18 cellular contexts compared by ENCODE assay signal in the genomic region with DNA sequence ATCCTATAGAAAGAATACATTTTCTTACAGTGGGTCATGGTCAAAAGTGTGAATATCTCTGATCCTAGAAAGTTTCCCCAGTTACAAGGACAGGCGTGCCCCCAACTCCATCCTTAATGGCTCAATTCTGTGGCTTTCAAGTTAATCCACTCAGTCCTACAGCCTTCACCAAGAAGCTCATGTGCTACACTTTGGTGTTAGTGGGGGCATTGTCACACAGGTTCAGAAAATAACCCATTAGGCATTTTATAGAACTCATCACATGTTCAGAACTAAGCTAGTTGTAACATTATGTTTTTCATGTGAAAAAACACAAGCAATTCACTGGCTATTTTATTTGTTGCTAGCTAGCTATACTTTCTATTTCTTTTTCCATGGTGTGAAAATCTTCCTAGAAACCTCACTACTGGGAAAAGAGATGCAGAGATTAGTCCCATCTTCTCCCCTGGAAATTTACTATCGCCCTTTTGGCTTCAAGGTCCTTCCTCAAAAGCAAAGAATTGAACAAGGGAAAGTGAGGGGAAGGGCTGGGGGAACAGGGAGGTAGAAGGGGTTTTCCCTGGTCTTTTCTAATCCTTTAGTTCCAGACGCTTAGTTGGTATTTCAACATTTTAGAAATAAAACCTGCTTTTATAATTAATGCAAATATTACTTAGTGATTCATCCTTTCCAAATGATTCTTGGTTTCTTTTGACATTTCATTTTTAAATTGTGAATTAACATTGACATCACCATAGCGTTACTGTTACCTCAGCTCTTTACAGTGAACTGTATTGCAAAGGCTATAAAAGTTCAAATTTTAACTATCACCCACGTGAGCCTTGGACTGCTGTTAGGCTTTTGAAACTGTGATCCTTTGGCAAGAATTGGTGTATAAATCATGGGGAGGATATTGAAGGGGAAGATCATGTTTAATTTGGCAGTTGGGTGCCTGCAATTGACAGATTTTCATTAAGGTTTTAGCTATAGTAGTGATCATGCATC. TPM values are rescaled to one million over a fixed set of nuclear protein-coding genes. Genes with fewer than 3 reads are reported as not detected.
DNase-seq lines count a peak whose midpoint lies in the region; ATAC-seq, FAIRE-seq and TF ChIP-seq lines count a peak whose summit lies in the region.
"Had no signal": no experiment of that assay in that cellular context is flagged by ENCODE, and none has a peak within 500 bp of the region (broad histone marks: within the 10 kb centered on the region; RNA-seq: fewer than 3 reads in every experiment).

No MANE protein-coding gene starts in this region.

- DNase-seq in activated CD4-positive, alpha-beta T cell treated with anti-CD3 and anti-CD28 coated beads for 36 hours: no peak
- DNase-seq in activated CD4-positive, alpha-beta T cell treated with anti-CD3 and anti-CD28 coated beads, Interleukin-2, amount 50 U/mL, for 4 hours: no peak
- DNase-seq in effector memory CD8-positive, alpha-beta T cell: no peak
- no peak for DNase-seq in smooth muscle cell (lab: John Stamatoyannopoulos, UW; ENCODE audit: unreplicated experiment)
- no peak for DNase-seq in HPDE6-E6E7 (ENCODE audit: extremely low spot score)
- no peak for DNase-seq in activated CD8-positive, alpha-beta memory T cell treated with anti-CD3 and anti-CD28 coated beads, Interleukin-2, amount 50 U/mL, for 4 hours
- DNase-seq in kidney: no peak
- DNase-seq: DMS79 treated with DMSO at 0.1 percent for 48 hours, HCEC 1CT, left ventricle myocardium superior, NCI-H1092 treated with DMSO at 0.1 percent for 48 hours, NCI-H2107, posterior cingulate gyrus, tibial artery had no signal

- POLR2A ChIA-PET in activated CD4-positive, alpha-beta T cell treated with anti-CD3 and anti-CD28 coated beads for 36 hours (lab: Charles Lee): no interaction called here

- H3K4me3 ChIP-seq in Loucy (ENCODE audit: low read length, poor library complexity, severe bottlenecking): no peak overlapping the region
- H3K4me3 ChIP-seq in smooth muscle cell: no peak overlapping the region
- no peak overlapping the region for H3K4me3 ChIP-seq in kidney (ENCODE audit: low read length in 2 of 2)
- H3K4me3 ChIP-seq: tibial artery had no signal

- CTCF ChIA-PET in activated CD4-positive, alpha-beta T cell treated with anti-CD3 and anti-CD28 coated beads for 36 hours (lab: Charles Lee): interaction anchor here (0.7 to 1.2 kb wide), 4 partner anchors 9 to 106 kb away, joined by 3 to 4 read pairs (median 4); no protein-coding TSS in a partner anchor

- peaks cover 89% of the 10 kb centered on the region for H3K4me1 Mint-ChIP-seq in activated CD4-positive, alpha-beta T cell treated with anti-CD3 and anti-CD28 coated beads for 36 hours
- peaks cover 50 to 67% of the 10 kb centered on the region in 2 donors for H3K4me1 Mint-ChIP-seq in effector memory CD8-positive, alpha-beta T cell (ENCODE audit: low read depth in 2 of 2)

- peaks cover 79% of the 10 kb centered on the region for H3K79me2 ChIP-seq in Loucy (ENCODE audit: insufficient read depth, low read length)
- peaks cover 94% of the 10 kb centered on the region for H3K79me2 ChIP-seq in smooth muscle cell (ENCODE audit: low read depth)

- H3K9ac ChIP-seq in Loucy (ENCODE audit: low read depth, low read length, poor library complexity, severe bottlenecking) (peak overlapping the region; percentile 27), smooth muscle cell (ENCODE audit: low read depth) (no peak overlapping the region), kidney (ENCODE audit: low read length in 2 of 2) (no peak overlapping the region)

- H2AFZ ChIP-seq in Loucy (ENCODE audit: low read length) (no peak overlapping the region), smooth muscle cell (ENCODE audit: low read depth) (no peak overlapping the region)

- peak; percentile 59 for ATAC-seq in activated CD4-positive, alpha-beta T cell treated with anti-CD3 and anti-CD28 coated beads for 36 hours
- no peak for ATAC-seq in effector memory CD8-positive, alpha-beta T cell (replicated peaks)
- ATAC-seq: left ventricle myocardium superior, SK-N-SH treated with all-trans-retinoic acid at 6 μM for 48 hours had no signal

- H3K9me3 Mint-ChIP-seq in activated CD4-positive, alpha-beta T cell treated with anti-CD3 and anti-CD28 coated beads for 36 hours (ENCODE audit: low read depth): no peaks in the 10 kb centered on the region
- peaks cover 0 to 3% of the 10 kb centered on the region in 2 donors for H3K9me3 Mint-ChIP-seq in effector memory CD8-positive, alpha-beta T cell

- H3K4me1 ChIP-seq in Loucy (ENCODE audit: insufficient read depth, low read length, poor library complexity, severe bottlenecking) (peaks cover 41% of the 10 kb centered on the region), smooth muscle cell (ENCODE audit: low read depth) (no peaks in the 10 kb centered on the region), kidney (ENCODE audit: control insufficient read depth in 1 of 2, insufficient read depth in 1 of 2, low read depth in 1 of 2, low read length in 2 of 2) (no peaks in the 10 kb centered on the region)

- H3K36me3 ChIP-seq in Loucy (ENCODE audit: insufficient read depth, low read length) (peaks cover 3% of the 10 kb centered on the region; the same call in 1 of the 2 replicates), smooth muscle cell (ENCODE audit: low read depth) (no peaks in the 10 kb centered on the region), kidney (ENCODE audit: control insufficient read depth in 1 of 2, insufficient read depth in 2 of 2, low read length in 2 of 2) (no peaks in the 10 kb centered on the region)
- H3K36me3 ChIP-seq: tibial artery had no signal

- H3K4me3 Mint-ChIP-seq in activated CD4-positive, alpha-beta T cell treated with anti-CD3 and anti-CD28 coated beads for 36 hours: peak overlapping the region; percentile 16
- peak overlapping the region in 1 of 2 donors; percentile 20 for H3K4me3 Mint-ChIP-seq in effector memory CD8-positive, alpha-beta T cell

- no peaks in the 10 kb centered on the region for H3F3A ChIP-seq in Loucy (ENCODE audit: low read depth)
- H3F3A ChIP-seq in smooth muscle cell (ENCODE audit: low read depth): no peaks in the 10 kb centered on the region

- peaks cover 40% of the 10 kb centered on the region for H3K36me3 Mint-ChIP-seq in activated CD4-positive, alpha-beta T cell treated with anti-CD3 and anti-CD28 coated beads for 36 hours (ENCODE audit: low read depth)
- peaks cover 40% of the 10 kb centered on the region for H3K36me3 Mint-ChIP-seq in effector memory CD8-positive, alpha-beta T cell (ENCODE audit: insufficient read depth)

- H3K9me3 ChIP-seq in Loucy (ENCODE audit: insufficient read depth, low read depth, low read length) (no peaks in the 10 kb centered on the region), smooth muscle cell (replicated peaks; ENCODE audit: low read depth) (no peaks in the 10 kb centered on the region), kidney (ENCODE audit: control insufficient read depth in 1 of 2, low read length in 2 of 2) (no peaks in the 10 kb centered on the region)
- H3K9me3 ChIP-seq: tibial artery had no signal

- H3K27me3 ChIP-seq in Loucy (ENCODE audit: insufficient read depth, low read length, poor library complexity, severe bottlenecking): no peaks in the 10 kb centered on the region
- no peaks in the 10 kb centered on the region for H3K27me3 ChIP-seq in smooth muscle cell (ENCODE audit: low read depth)
- H3K27me3 ChIP-seq: tibial artery had no signal

- H3K4me2 ChIP-seq in Loucy (ENCODE audit: low read depth, low read length, poor library complexity, severe bottlenecking): no peak overlapping the region
- peak overlapping the region; percentile 9 for H3K4me2 ChIP-seq in smooth muscle cell

- H4K20me1 ChIP-seq in Loucy (ENCODE audit: insufficient read depth, low read length, poor library complexity, severe bottlenecking): peaks cover 6% of the 10 kb centered on the region
- peaks cover 82% of the 10 kb centered on the region for H4K20me1 ChIP-seq in smooth muscle cell (ENCODE audit: low read depth)

- H3K27ac Mint-ChIP-seq in activated CD4-positive, alpha-beta T cell treated with anti-CD3 and anti-CD28 coated beads for 36 hours: peak overlapping the region; percentile 83
- peak overlapping the region; percentile 66 to 80 for H3K27ac Mint-ChIP-seq in effector memory CD8-positive, alpha-beta T cell

- no peak for FAIRE-seq in kidney (lab: Jason Lieb, UNC)

- no peaks in the 10 kb centered on the region for H3K9me2 ChIP-seq in Loucy (replicated peaks; ENCODE audit: low read depth, low read length)

- intact Hi-C loops in activated CD4-positive, alpha-beta T cell treated with anti-CD3 and anti-CD28 coated beads for 36 hours (cut with DNase I, micrococcal nuclease): loop anchor here (1.0 to 5.0 kb wide), 3 partner anchors 13 to 347 kb away; a partner anchor contains a TSS
- intact Hi-C loops in kidney (cut with DNase I): no loop called here

- H3K27ac ChIP-seq in smooth muscle cell (ENCODE audit: low read depth) (no peak overlapping the region), kidney (ENCODE audit: low read depth in 2 of 2, low read length in 2 of 2) (no peak overlapping the region)
- H3K27ac ChIP-seq: C4-2B, HL-60, tibial artery had no signal

- no peak for TF ChIP-seq CTCF in Loucy (conservative IDR thresholded peaks at IDR 0.05; ENCODE audit: low read length)
- TF ChIP-seq CTCF in smooth muscle cell (IDR thresholded peaks at IDR 0.05; ENCODE audit: borderline replicate concordance, insufficient read depth, poor library complexity, severe bottlenecking): no peak
- no peak for TF ChIP-seq CTCF in kidney (IDR thresholded peaks at IDR 0.05; ENCODE audit: borderline replicate concordance, extremely low read depth, insufficient read depth)

- 73% methylated on average over 5 of the region's 5 CpGs for WGBS in smooth muscle cell (ENCODE audit: low lambda C conversion rate)

- H3K27me3 Mint-ChIP-seq in activated CD4-positive, alpha-beta T cell treated with anti-CD3 and anti-CD28 coated beads for 36 hours: no peaks in the 10 kb centered on the region
- no peaks in the 10 kb centered on the region for H3K27me3 Mint-ChIP-seq in effector memory CD8-positive, alpha-beta T cell

RNA-seq across cellular contexts. Expression of a gene that starts 20.7 kb away (rescaled TPM):
- 100 to 1,000 TPM; 167 to 174 TPM for total RNA-seq in activated CD4-positive, alpha-beta T cell treated with anti-CD3 and anti-CD28 coated beads for 36 hours
- total RNA-seq in smooth muscle cell (15.6 and 30.4 TPM in 2 replicates), kidney (56.9 TPM)
- polyA plus RNA-seq in smooth muscle cell (16.1 and 20.9 TPM in 2 replicates), kidney (ENCODE audit: insufficient read depth, low read depth, low replicate concordance) (10.1 TPM)
